ENCODE assay signal across 17 cellular contexts in the genomic region with DNA sequence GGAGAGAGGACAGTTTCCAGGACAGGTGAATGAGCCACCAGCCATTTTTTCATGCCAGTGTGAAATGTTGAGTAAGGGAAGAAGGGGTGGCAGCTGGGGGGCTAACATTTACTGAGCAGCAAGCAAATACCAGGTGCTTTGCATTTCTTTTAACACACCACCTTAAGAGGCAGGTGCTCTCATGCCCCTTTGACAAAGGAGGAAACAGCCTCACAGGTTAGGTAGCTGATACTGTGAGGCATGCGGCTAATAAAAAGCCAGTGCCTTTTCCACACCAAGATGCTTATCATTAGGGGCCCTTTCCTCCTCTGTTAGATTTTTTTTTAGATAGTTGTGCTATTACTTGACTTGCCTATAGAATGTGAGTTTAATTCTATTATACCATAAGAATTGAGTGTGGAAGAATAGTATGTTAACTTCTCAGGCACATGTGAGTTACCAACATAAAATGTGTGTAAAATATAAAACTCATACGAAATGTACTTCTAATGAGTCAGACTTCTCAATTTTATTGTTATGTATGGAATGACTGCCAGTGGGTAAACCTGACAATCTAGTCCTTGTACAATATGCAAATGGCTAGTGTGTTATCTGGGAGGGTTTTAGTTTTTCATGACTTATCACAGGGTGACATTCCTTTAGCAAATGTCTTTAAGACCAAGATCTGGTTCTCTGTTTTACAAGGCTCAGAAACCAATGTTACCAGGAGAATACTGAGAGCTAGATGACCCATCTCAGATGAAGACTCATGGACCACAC.
DNase-seq lines count a peak whose midpoint lies in the region; ATAC-seq, FAIRE-seq and TF ChIP-seq lines count a peak whose summit lies in the region.
"Had no signal": no experiment of that assay in that cellular context is flagged by ENCODE, and none has a peak within 500 bp of the region (broad histone marks: within the 10 kb centered on the region; RNA-seq: fewer than 3 reads in every experiment).

No MANE protein-coding gene starts in this region.

- POLR2A ChIA-PET in activated CD8-positive, alpha-beta T cell treated with anti-CD3 and anti-CD28 coated beads for 36 hours (lab: Charles Lee) = no interaction called here
- POLR2A ChIA-PET in activated CD8-positive, alpha-beta T cell treated with anti-CD3 and anti-CD28 coated beads, Interleukin-2, amount 10 ng/mL, durations not matched to agents 7 days and 5 days (lab: Charles Lee) = no interaction called here

- H3K9me3 ChIP-seq in astrocyte (ENCODE audit: insufficient read depth, low read depth, low read length) = no peaks in the 10 kb centered on the region
- no peaks in the 10 kb centered on the region for H3K9me3 ChIP-seq in spleen

- no peak for TF ChIP-seq CTCF in activated CD8-positive, alpha-beta T cell treated with anti-CD3 and anti-CD28 coated beads for 36 hours (IDR thresholded peaks at IDR 0.05)
- no peak for TF ChIP-seq CTCF in astrocyte (IDR thresholded peaks at IDR 0.05; ENCODE audit: insufficient read depth, low read depth, low read length)
- no peak for TF ChIP-seq CTCF in spleen (IDR thresholded peaks at IDR 0.05 in 8 of 11, conservative IDR thresholded peaks at IDR 0.05 in 3 of 11)

- H3K27ac Mint-ChIP-seq in activated CD8-positive, alpha-beta T cell treated with anti-CD3 and anti-CD28 coated beads for 36 hours = no peak overlapping the region
- H3K27ac Mint-ChIP-seq in activated CD8-positive, alpha-beta T cell treated with anti-CD3 and anti-CD28 coated beads, Interleukin-2, amount 10 ng/mL, durations not matched to agents 7 days and 5 days = no peak overlapping the region
- no peak overlapping the region for H3K27ac Mint-ChIP-seq in astrocyte (ENCODE audit: unreplicated experiment)
- H3K27ac Mint-ChIP-seq: activated naive CD8-positive, alpha-beta T cell treated with anti-CD3 and anti-CD28 coated beads, Interleukin-2, amount 10 ng/mL, durations not matched to agents 7 days and 5 days had no signal

- peaks cover 22% of the 10 kb centered on the region for H3K79me2 ChIP-seq in astrocyte (ENCODE audit: insufficient read depth, low read length)

- H3K4me1 ChIP-seq in astrocyte (ENCODE audit: insufficient read depth, low read length) (peaks cover 9% of the 10 kb centered on the region), spleen (peaks cover 14 to 82% (median 47%) of the 10 kb centered on the region in 6 donors)

- H2AFZ ChIP-seq in astrocyte (ENCODE audit: low read depth, low read length) = no peak overlapping the region

- no peak overlapping the region for H3K4me2 ChIP-seq in astrocyte (ENCODE audit: low read length)

- H3K4me1 Mint-ChIP-seq in activated CD8-positive, alpha-beta T cell treated with anti-CD3 and anti-CD28 coated beads for 36 hours (ENCODE audit: low read depth) = peaks cover 66% of the 10 kb centered on the region
- H3K4me1 Mint-ChIP-seq in activated CD8-positive, alpha-beta T cell treated with anti-CD3 and anti-CD28 coated beads, Interleukin-2, amount 10 ng/mL, durations not matched to agents 7 days and 5 days (ENCODE audit: low read depth) = peaks cover 31% of the 10 kb centered on the region
- H3K4me1 Mint-ChIP-seq in astrocyte (ENCODE audit: low read depth, unreplicated experiment) = peaks cover 35% of the 10 kb centered on the region

- no peak overlapping the region for H3K27ac ChIP-seq in astrocyte (ENCODE audit: low read depth, low read length)
- H3K27ac ChIP-seq in spleen = no peak overlapping the region
- H3K27ac ChIP-seq: SK-N-MC had no signal

- 55 to 91% (median 83%) methylated on average over 2 of the region's 2 CpGs for WGBS in spleen, 5 donors

- H4K20me1 ChIP-seq in astrocyte (ENCODE audit: insufficient read depth, low read length) = peaks cover 31% of the 10 kb centered on the region

- H3K9ac ChIP-seq in astrocyte (ENCODE audit: low read length) = no peak overlapping the region

- H3K4me3 ChIP-seq in astrocyte (ENCODE audit: insufficient read depth, low read depth, low read length) (no peak overlapping the region), spleen (no peak overlapping the region)
- H3K4me3 ChIP-seq: SK-N-MC had no signal

- H3K36me3 ChIP-seq in astrocyte (ENCODE audit: insufficient read depth, low read length) (no peaks in the 10 kb centered on the region), spleen (peaks cover 0 to 12% (median 0%) of the 10 kb centered on the region in 6 donors)

- intact Hi-C loops in activated CD8-positive, alpha-beta T cell treated with anti-CD3 and anti-CD28 coated beads for 36 hours (cut with micrococcal nuclease) = no loop called here
- intact Hi-C loops in spleen (cut with DNase I; ENCODE audit: low total_unique reads) = no loop called here

- no peaks in the 10 kb centered on the region for H3K9me3 Mint-ChIP-seq in activated CD8-positive, alpha-beta T cell treated with anti-CD3 and anti-CD28 coated beads for 36 hours
- no peaks in the 10 kb centered on the region for H3K9me3 Mint-ChIP-seq in activated CD8-positive, alpha-beta T cell treated with anti-CD3 and anti-CD28 coated beads, Interleukin-2, amount 10 ng/mL, durations not matched to agents 7 days and 5 days (ENCODE audit: insufficient read depth)
- H3K9me3 Mint-ChIP-seq in astrocyte (ENCODE audit: unreplicated experiment) = no peaks in the 10 kb centered on the region
- H3K9me3 Mint-ChIP-seq: activated naive CD8-positive, alpha-beta T cell treated with anti-CD3 and anti-CD28 coated beads, Interleukin-2, amount 10 ng/mL, durations not matched to agents 7 days and 5 days had no signal

- CTCF ChIA-PET in activated CD8-positive, alpha-beta T cell treated with anti-CD3 and anti-CD28 coated beads for 36 hours (lab: Charles Lee) = no interaction called here
- CTCF ChIA-PET in activated CD8-positive, alpha-beta T cell treated with anti-CD3 and anti-CD28 coated beads, Interleukin-2, amount 10 ng/mL, durations not matched to agents 7 days and 5 days (lab: Charles Lee) = no interaction called here

- H3K27me3 Mint-ChIP-seq in activated CD8-positive, alpha-beta T cell treated with anti-CD3 and anti-CD28 coated beads for 36 hours = no peaks in the 10 kb centered on the region
- no peaks in the 10 kb centered on the region for H3K27me3 Mint-ChIP-seq in activated CD8-positive, alpha-beta T cell treated with anti-CD3 and anti-CD28 coated beads, Interleukin-2, amount 10 ng/mL, durations not matched to agents 7 days and 5 days (ENCODE audit: low read depth)
- no peaks in the 10 kb centered on the region for H3K27me3 Mint-ChIP-seq in astrocyte (ENCODE audit: low read depth, unreplicated experiment)
- H3K27me3 Mint-ChIP-seq: activated naive CD8-positive, alpha-beta T cell treated with anti-CD3 and anti-CD28 coated beads, Interleukin-2, amount 10 ng/mL, durations not matched to agents 7 days and 5 days had no signal

- TF ChIP-seq POLR2A in spleen (IDR thresholded peaks at IDR 0.05) = no peak

- peak; percentile 48 for ATAC-seq in activated CD8-positive, alpha-beta T cell treated with anti-CD3 and anti-CD28 coated beads for 36 hours
- no peak for ATAC-seq in activated CD8-positive, alpha-beta T cell treated with anti-CD3 and anti-CD28 coated beads, Interleukin-2, amount 10 ng/mL, durations not matched to agents 7 days and 5 days
- ATAC-seq: HCT116 had no signal

- no peak overlapping the region for H3K4me3 Mint-ChIP-seq in activated CD8-positive, alpha-beta T cell treated with anti-CD3 and anti-CD28 coated beads for 36 hours
- H3K4me3 Mint-ChIP-seq in activated CD8-positive, alpha-beta T cell treated with anti-CD3 and anti-CD28 coated beads, Interleukin-2, amount 10 ng/mL, durations not matched to agents 7 days and 5 days = no peak overlapping the region
- H3K4me3 Mint-ChIP-seq in astrocyte (ENCODE audit: unreplicated experiment) = no peak overlapping the region
- H3K4me3 Mint-ChIP-seq: activated naive CD8-positive, alpha-beta T cell treated with anti-CD3 and anti-CD28 coated beads, Interleukin-2, amount 10 ng/mL, durations not matched to agents 7 days and 5 days had no signal

- H3K36me3 Mint-ChIP-seq in activated CD8-positive, alpha-beta T cell treated with anti-CD3 and anti-CD28 coated beads for 36 hours (ENCODE audit: low read depth) = peaks cover 6% of the 10 kb centered on the region
- H3K36me3 Mint-ChIP-seq in activated CD8-positive, alpha-beta T cell treated with anti-CD3 and anti-CD28 coated beads, Interleukin-2, amount 10 ng/mL, durations not matched to agents 7 days and 5 days (ENCODE audit: low read depth) = peaks cover 6% of the 10 kb centered on the region
- H3K36me3 Mint-ChIP-seq in astrocyte (ENCODE audit: low read depth, unreplicated experiment) = peaks cover 2% of the 10 kb centered on the region

- no peak for FAIRE-seq in astrocyte (lab: Jason Lieb, UNC)
- FAIRE-seq: TTC549 had no signal

- no peaks in the 10 kb centered on the region for H3K27me3 ChIP-seq in astrocyte (ENCODE audit: insufficient read depth, low read length)
- H3K27me3 ChIP-seq in spleen (replicated peaks in 1 of 7) = no peaks in the 10 kb centered on the region

- no peak for DNase-seq in activated CD8-positive, alpha-beta T cell treated with anti-CD3 and anti-CD28 coated beads for 36 hours
- no peak for DNase-seq in activated CD8-positive, alpha-beta T cell treated with anti-CD3 and anti-CD28 coated beads, Interleukin-2, amount 10 ng/mL, durations not matched to agents 7 days and 5 days
- peak; percentile 87 for DNase-seq in NCI-H146 (lab: John Stamatoyannopoulos, UW)
- DNase-seq in astrocyte (ENCODE audit: low read depth) = peak; percentile 17
- DNase-seq in renal cortical epithelial cell (ENCODE audit: low read depth) = peak; percentile 43
- no peak for DNase-seq in HCEC 1CT
- DNase-seq in spleen = no peak
- DNase-seq in NCI-H82 (lab: John Stamatoyannopoulos, UW) = no peak
- DNase-seq: activated naive CD8-positive, alpha-beta T cell treated with anti-CD3 and anti-CD28 coated beads, Interleukin-2, amount 10 ng/mL, durations not matched to agents 7 days and 5 days; DMS153; KG1; NCI-H2171; occipital lobe; stimulated activated naive CD4-positive, alpha-beta T cell treated with Interleukin-2 at 50 U/mL for 16 hours had no signal

Comparison
In these comparisons a context has a peak if more than half of its experiments do, and no peak if none do; other contexts are left out.
1. DNase-seq: peak in NCI-H146 (single experiment), astrocyte (single experiment) and renal cortical epithelial cell (single experiment); none in activated CD8-positive, alpha-beta T cell treated with anti-CD3 and anti-CD28 coated beads for 36 hours (single experiment), activated CD8-positive, alpha-beta T cell treated with anti-CD3 and anti-CD28 coated beads, Interleukin-2, amount 10 ng/mL, durations not matched to agents 7 days and 5 days (single experiment), HCEC 1CT (single experiment), spleen (single experiment) and NCI-H82 (single experiment).